In genomic region chr2:204670756-204671155, GRCh38 we compare ENCODE assay signal across 1 cellular context.
TF ChIP-seq lines count a peak whose summit lies in the region.

No MANE protein-coding gene starts in this region.

TF ChIP-seq in endothelial cell of umbilical vein, 7 proteins besides CTCF, POLR2A, EP300 and RAD21:
- TF ChIP-seq EZH2 (IDR thresholded peaks at IDR 0.05; ENCODE audit: borderline replicate concordance, low read depth, low read length, severe bottlenecking) = no peak
- no peak for TF ChIP-seq GATA2 (IDR thresholded peaks at IDR 0.05; ENCODE audit: insufficient read depth, insufficient read length, low read depth, low read length)
- no peak for TF ChIP-seq POLR2AphosphoS5 (IDR thresholded peaks at IDR 0.05; ENCODE audit: insufficient read depth, low read depth, low read length)
- TF ChIP-seq FOS (IDR thresholded peaks at IDR 0.05; ENCODE audit: borderline replicate concordance, insufficient read depth, low read length) = no peak
- no peak for TF ChIP-seq JUN (IDR thresholded peaks at IDR 0.05; ENCODE audit: borderline replicate concordance, insufficient read depth, insufficient read length, low read depth)
- TF ChIP-seq, protein P1, sequence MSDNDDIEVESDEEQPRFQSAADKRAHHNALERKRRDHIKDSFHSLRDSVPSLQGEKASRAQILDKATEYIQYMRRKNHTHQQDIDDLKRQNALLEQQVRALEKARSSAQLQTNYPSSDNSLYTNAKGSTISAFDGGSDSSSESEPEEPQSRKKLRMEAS (IDR thresholded peaks at IDR 0.05; ENCODE audit: insufficient read depth, insufficient read length) = no peak
- no peak for TF ChIP-seq MYC (IDR thresholded peaks at IDR 0.05; ENCODE audit: low read depth, low read length)
